Comparison of ENCODE assay signal across 8 cellular contexts in genomic region chr1:172533511-172534116, GRCh38. TPM values are rescaled to one million over a fixed set of nuclear protein-coding genes. Genes with fewer than 3 reads are reported as not detected.
DNase-seq lines count a peak whose midpoint lies in the region; ATAC-seq and TF ChIP-seq lines count a peak whose summit lies in the region.

No MANE protein-coding gene starts in this region.

- H3K4me3 ChIP-seq in kidney epithelial cell (ENCODE audit: low read depth, low read length) = peak overlapping the region; percentile 55

- H3K36me3 ChIP-seq in kidney epithelial cell (ENCODE audit: control insufficient read depth, insufficient read depth, low read length) = no peaks in the 10 kb centered on the region

- TF ChIP-seq CTCF in kidney epithelial cell (IDR thresholded peaks at IDR 0.05; ENCODE audit: insufficient read depth, low read length, poor library complexity, severe bottlenecking) = no peak

- no peaks in the 10 kb centered on the region for H3K27me3 ChIP-seq in kidney epithelial cell (ENCODE audit: control insufficient read depth, insufficient read depth, low read length)

- DNase-seq in ACHN (peak; percentile 40), T follicular helper cell (ENCODE audit: low read depth) (peak; percentile 21), brain pericyte (ENCODE audit: low read depth, low spot score) (peak; percentile 5), kidney epithelial cell (ENCODE audit: low read depth) (no peak), mesenteric fat pad (ENCODE audit: low spot score) (no peak)
- DNase-seq in stimulated activated CD4-positive, alpha-beta T cell treated with anti-CD3 and anti-CD28 coated beads, Interleukin-4, amount 100 ng/mL, for 24 hours = peak; percentile 39

- in situ Hi-C loops in ACHN (cut with HindIII; ENCODE audit: low pct_ligation_motif_present, low pct_unique_long_range_greater_than_20kb, low sequenced_read_pairs) = no loop called here

- ATAC-seq in GM18868 (IDR thresholded peaks at IDR 0.05; ENCODE audit: unreplicated experiment) (peak; percentile 23), HG03575 (IDR thresholded peaks at IDR 0.05; ENCODE audit: extremely low read depth, insufficient number of reproducible peaks, low FRiP score, unreplicated experiment) (peak; percentile 2)

RNA-seq across cellular contexts. Expression of gene SUCO, which starts 0.7 kb away (rescaled TPM):
- total RNA-seq in kidney epithelial cell (37.4 and 42.9 TPM in 2 replicates), mesenteric fat pad (22.1 TPM)

Comparison
In these comparisons a context has a peak if more than half of its experiments do, and no peak if none do; other contexts are left out.
1. DNase-seq: peak in ACHN (single experiment), T follicular helper cell (single experiment), brain pericyte (single experiment) and stimulated activated CD4-positive, alpha-beta T cell treated with anti-CD3 and anti-CD28 coated beads, Interleukin-4, amount 100 ng/mL, for 24 hours (single experiment); none in kidney epithelial cell (single experiment) and mesenteric fat pad (single experiment).